ENCODE assay signal across 1 cellular context in the genomic region with DNA sequence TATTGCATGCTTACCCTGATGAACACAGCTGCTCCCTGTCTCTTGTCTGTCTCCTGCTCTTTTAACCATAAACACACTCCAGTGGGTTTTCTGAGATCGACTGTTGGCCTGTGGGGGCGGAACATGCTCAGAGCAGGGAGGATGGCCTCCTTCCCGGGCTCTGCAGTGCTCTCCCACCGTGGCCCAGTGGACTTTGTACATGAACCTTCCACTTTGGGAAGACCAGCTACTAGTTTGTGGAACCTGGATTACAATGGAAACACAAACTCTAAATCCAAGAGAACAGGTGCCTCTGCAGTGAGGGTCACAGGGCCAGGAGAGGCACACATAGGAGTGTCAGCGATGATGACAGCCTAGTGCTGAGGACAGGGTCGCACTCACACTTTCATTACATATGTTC.
TF ChIP-seq lines count a peak whose summit lies in the region.

No MANE protein-coding gene starts in this region.

TF ChIP-seq in WTC11, 78 proteins besides CTCF, POLR2A, EP300 and RAD21 (continued from another document):
- TF ChIP-seq, protein P1, sequence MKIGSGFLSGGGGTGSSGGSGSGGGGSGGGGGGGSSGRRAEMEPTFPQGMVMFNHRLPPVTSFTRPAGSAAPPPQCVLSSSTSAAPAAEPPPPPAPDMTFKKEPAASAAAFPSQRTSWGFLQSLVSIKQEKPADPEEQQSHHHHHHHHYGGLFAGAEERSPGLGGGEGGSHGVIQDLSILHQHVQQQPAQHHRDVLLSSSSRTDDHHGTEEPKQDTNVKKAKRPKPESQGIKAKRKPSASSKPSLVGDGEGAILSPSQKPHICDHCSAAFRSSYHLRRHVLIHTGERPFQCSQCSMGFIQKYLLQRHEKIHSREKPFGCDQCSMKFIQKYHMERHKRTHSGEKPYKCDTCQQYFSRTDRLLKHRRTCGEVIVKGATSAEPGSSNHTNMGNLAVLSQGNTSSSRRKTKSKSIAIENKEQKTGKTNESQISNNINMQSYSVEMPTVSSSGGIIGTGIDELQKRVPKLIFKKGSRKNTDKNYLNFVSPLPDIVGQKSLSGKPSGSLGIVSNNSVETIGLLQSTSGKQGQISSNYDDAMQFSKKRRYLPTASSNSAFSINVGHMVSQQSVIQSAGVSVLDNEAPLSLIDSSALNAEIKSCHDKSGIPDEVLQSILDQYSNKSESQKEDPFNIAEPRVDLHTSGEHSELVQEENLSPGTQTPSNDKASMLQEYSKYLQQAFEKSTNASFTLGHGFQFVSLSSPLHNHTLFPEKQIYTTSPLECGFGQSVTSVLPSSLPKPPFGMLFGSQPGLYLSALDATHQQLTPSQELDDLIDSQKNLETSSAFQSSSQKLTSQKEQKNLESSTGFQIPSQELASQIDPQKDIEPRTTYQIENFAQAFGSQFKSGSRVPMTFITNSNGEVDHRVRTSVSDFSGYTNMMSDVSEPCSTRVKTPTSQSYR (CRISPR knock-in tag; IDR thresholded peaks at IDR 0.05) = no peak
- TF ChIP-seq ZNF232 (CRISPR knock-in tag; IDR thresholded peaks at IDR 0.05) (no peak), ZBTB21 (CRISPR knock-in tag; IDR thresholded peaks at IDR 0.05; ENCODE audit: borderline replicate concordance) (no peak), ESRRA (CRISPR knock-in tag; IDR thresholded peaks at IDR 0.05; ENCODE audit: borderline replicate concordance) (no peak), SMAD3 (CRISPR knock-in tag; IDR thresholded peaks at IDR 0.05; ENCODE audit: borderline replicate concordance) (no peak), TEAD1 (CRISPR knock-in tag; IDR thresholded peaks at IDR 0.05) (no peak), ZNF121 (CRISPR knock-in tag; IDR thresholded peaks at IDR 0.05) (no peak), SP1 (CRISPR knock-in tag; conservative IDR thresholded peaks at IDR 0.05) (no peak)
- TF ChIP-seq, protein P2, sequence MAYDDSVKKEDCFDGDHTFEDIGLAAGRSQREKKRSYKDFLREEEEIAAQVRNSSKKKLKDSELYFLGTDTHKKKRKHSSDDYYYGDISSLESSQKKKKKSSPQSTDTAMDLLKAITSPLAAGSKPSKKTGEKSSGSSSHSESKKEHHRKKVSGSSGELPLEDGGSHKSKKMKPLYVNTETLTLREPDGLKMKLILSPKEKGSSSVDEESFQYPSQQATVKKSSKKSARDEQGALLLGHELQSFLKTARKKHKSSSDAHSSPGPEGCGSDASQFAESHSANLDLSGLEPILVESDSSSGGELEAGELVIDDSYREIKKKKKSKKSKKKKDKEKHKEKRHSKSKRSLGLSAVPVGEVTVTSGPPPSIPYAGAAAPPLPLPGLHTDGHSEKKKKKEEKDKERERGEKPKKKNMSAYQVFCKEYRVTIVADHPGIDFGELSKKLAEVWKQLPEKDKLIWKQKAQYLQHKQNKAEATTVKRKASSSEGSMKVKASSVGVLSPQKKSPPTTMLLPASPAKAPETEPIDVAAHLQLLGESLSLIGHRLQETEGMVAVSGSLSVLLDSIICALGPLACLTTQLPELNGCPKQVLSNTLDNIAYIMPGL (CRISPR knock-in tag; IDR thresholded peaks at IDR 0.05) = no peak
